In the genomic region with DNA sequence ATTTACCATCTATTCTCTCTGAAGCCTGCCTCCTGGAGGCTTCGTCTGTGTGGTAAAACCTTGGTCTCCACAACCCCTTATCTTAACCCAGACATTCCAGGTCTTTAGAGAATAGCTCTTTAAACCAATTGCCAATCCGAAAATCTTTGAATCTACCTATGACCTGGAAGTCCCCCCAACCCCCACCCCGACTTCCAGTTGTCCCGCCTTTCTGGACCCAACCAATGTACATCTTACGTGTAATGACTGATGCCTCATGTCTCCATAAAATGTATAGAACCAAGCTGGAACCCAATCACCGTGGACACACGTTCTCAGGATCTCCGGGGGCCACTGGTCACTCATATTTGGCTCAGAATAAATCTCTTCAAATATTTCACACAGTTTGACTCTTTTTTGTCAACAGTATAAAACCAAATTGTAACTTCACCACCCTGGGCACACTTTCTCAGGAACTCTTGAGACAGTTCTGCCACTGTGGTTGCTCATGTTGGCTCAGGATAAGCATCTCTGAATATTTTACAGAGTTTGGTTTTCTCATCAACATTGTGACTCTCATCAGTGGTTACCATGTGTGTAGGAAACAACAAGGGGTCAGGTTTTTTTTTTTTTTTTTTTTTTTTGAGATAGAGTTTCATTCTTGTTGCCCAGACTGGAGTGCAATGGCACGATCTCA, we compare ENCODE assay signal across 25 cellular contexts. TPM values are rescaled to one million over a fixed set of nuclear protein-coding genes. Genes with fewer than 3 reads are reported as not detected.
"Had no signal": no experiment of that assay in that cellular context is flagged by ENCODE, and none has a peak within 500 bp of the region (broad histone marks: within the 10 kb centered on the region; RNA-seq: fewer than 3 reads in every experiment).

No MANE protein-coding gene starts in this region.

- H3K27ac ChIP-seq: colonic mucosa, hepatocyte, neural progenitor cell, parathyroid adenoma, prostate gland, right lobe of liver, tibial artery, upper lobe of right lung, vagina had no signal

- H3K4me3 ChIP-seq: colonic mucosa, hepatocyte, neural progenitor cell, prostate gland, right lobe of liver, tibial artery, upper lobe of right lung, vagina had no signal

- H3K36me3 Mint-ChIP-seq: mesothelial cell of epicardium; natural killer cell treated with Interleukin-12 subunit alpha and Interleukin-12 subunit beta and Interleukin-15 and Interleukin-18, amount 100 ng/mL, for 72 hours; neural progenitor cell; stimulated activated memory B cell treated with anti-CD40 and anti-IgM and Interleukin-4, amounts not matched to agents 10 μg/mL and 1 μg/mL and 100 μg/mL, for 72 hours had no signal

- H3K9ac ChIP-seq: neural progenitor cell, parathyroid adenoma had no signal

- H3K9me3 Mint-ChIP-seq: mesothelial cell of epicardium; natural killer cell treated with Interleukin-12 subunit alpha and Interleukin-12 subunit beta and Interleukin-15 and Interleukin-18, amount 100 ng/mL, for 72 hours; neural progenitor cell; stimulated activated memory B cell treated with anti-CD40 and anti-IgM and Interleukin-4, amounts not matched to agents 10 μg/mL and 1 μg/mL and 100 μg/mL, for 72 hours; stimulated activated naive CD8-positive, alpha-beta T cell treated with anti-CD3 and anti-CD28 coated beads, Interleukin-15, Interleukin-2, amounts not matched to agents 100 ng/mL and 50 ng/mL, for 24 hours had no signal

- H3K9me3 ChIP-seq: colonic mucosa, prostate gland, right lobe of liver, tibial artery, upper lobe of right lung, vagina had no signal

- H3K36me3 ChIP-seq: colonic mucosa, neural progenitor cell, prostate gland, right lobe of liver, tibial artery, upper lobe of right lung, vagina had no signal

- H3K27me3 ChIP-seq: colonic mucosa, hepatocyte, neural progenitor cell, right lobe of liver, tibial artery, upper lobe of right lung, vagina had no signal

- FAIRE-seq: endothelial cell of umbilical vein had no signal

- H3K4me3 Mint-ChIP-seq: mesothelial cell of epicardium; natural killer cell treated with Interleukin-12 subunit alpha and Interleukin-12 subunit beta and Interleukin-15 and Interleukin-18, amount 100 ng/mL, for 72 hours; neural progenitor cell; stimulated activated memory B cell treated with anti-CD40 and anti-IgM and Interleukin-4, amounts not matched to agents 10 μg/mL and 1 μg/mL and 100 μg/mL, for 72 hours; stimulated activated naive CD8-positive, alpha-beta T cell treated with anti-CD3 and anti-CD28 coated beads, Interleukin-15, Interleukin-2, amounts not matched to agents 100 ng/mL and 50 ng/mL, for 24 hours had no signal

- H3K27ac Mint-ChIP-seq: mesothelial cell of epicardium; neural progenitor cell; stimulated activated memory B cell treated with anti-CD40 and anti-IgM and Interleukin-4, amounts not matched to agents 10 μg/mL and 1 μg/mL and 100 μg/mL, for 72 hours; stimulated activated naive CD8-positive, alpha-beta T cell treated with anti-CD3 and anti-CD28 coated beads, Interleukin-15, Interleukin-2, amounts not matched to agents 100 ng/mL and 50 ng/mL, for 24 hours had no signal

- H3K4me1 ChIP-seq: colonic mucosa, neural progenitor cell, parathyroid adenoma, prostate gland, right lobe of liver, vagina had no signal

- DNase-seq: colonic mucosa; dermis blood vessel endothelial cell; erythroblast; foreskin melanocyte; head of caudate nucleus; kidney glomerular epithelial cell; mammary epithelial cell; occipital lobe; retina; stimulated activated CD4-positive, alpha-beta T cell treated with anti-CD3 and anti-CD28 coated beads, Interleukin-15, amount 100 ng/mL, for 24 hours; stimulated activated CD4-positive, alpha-beta T cell treated with anti-CD3 and anti-CD28 coated beads, Interleukin-1b, Interleukin-23, amount 100 ng/mL, for 48 hours; stimulated activated CD4-positive, alpha-beta T cell treated with anti-CD3 and anti-CD28 coated beads, Interleukin-4, amount 100 ng/mL, for 24 hours; tibial artery; upper lobe of right lung had no signal

- ATAC-seq: natural killer cell treated with Interleukin-12 subunit alpha and Interleukin-12 subunit beta and Interleukin-15 and Interleukin-18, amount 100 ng/mL, for 72 hours; right lobe of liver; stimulated activated memory B cell treated with anti-CD40 and anti-IgM and Interleukin-4, amounts not matched to agents 10 μg/mL and 1 μg/mL and 100 μg/mL, for 72 hours; upper lobe of right lung had no signal

RNA-seq across cellular contexts. Expression of a gene that starts 18.1 kb away (rescaled TPM):
- total RNA-seq: endothelial cell of umbilical vein had no signal
- polyA plus RNA-seq: endothelial cell of umbilical vein had no signal
